In the genomic region with DNA sequence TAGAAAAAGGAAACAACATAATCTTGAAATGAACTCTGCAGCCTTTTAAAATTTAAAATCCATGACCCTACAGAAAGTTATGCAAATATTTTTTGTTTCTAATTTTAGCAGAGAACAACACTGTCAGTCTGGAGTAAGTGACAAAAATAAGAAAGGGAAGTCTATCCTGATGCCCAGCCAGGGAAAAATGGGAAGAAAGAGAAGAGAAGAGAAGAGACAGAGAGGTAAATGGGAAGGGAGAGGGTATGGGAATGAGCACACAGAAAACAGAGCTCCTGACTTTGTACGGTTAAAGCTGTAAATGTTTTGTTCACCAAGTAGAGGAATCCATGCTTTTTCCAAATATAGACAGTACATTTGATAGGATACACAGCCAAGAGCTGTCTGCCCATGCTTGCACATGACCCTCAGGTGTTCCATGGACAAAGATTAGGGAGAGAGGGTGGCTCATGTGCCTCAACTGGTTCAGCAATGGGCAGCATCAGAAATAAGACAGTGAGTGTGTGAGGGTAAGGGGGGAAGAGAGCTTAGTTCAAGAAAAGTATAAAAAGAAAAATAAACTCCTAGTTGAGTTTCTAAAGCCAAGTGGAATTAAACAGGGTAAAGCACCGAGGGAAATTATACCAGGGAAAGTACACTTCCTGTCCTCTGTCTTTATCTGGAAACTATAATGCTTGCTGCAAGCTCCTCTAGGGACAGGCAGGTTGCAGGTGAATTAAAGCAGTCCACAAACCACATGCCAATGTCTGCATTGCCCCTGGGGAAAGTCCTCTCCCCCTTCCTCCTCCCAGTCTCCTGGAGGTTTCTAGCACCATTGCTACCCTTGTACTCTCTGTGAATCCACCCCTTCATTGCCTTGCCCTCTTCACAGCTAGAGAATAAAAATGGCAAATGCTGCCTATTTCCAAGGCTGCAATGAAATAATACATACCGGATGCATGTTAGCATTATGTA, we compare ENCODE assay signal across 10 cellular contexts. TPM values are rescaled to one million over a fixed set of nuclear protein-coding genes. Genes with fewer than 3 reads are reported as not detected.
A peak's percentile ranks its signal among the peaks of the same experiment; 100 is the strongest.
DNase-seq lines count a peak whose midpoint lies in the region; ATAC-seq, FAIRE-seq and TF ChIP-seq lines count a peak whose summit lies in the region.
"Had no signal": no experiment of that assay in that cellular context is flagged by ENCODE, and none has a peak within 500 bp of the region (broad histone marks: within the 10 kb centered on the region; RNA-seq: fewer than 3 reads in every experiment).

No MANE protein-coding gene starts in this region.

- FAIRE-seq in GM12891 (lab: Jason Lieb, UNC): peak; percentile 55
- FAIRE-seq: urothelium cell line had no signal

- peak overlapping the region; percentile 72 for H3K4me2 ChIP-seq in skeletal muscle satellite cell (ENCODE audit: low read length)

- ATAC-seq in HG02870 (IDR thresholded peaks at IDR 0.05; ENCODE audit: unreplicated experiment): no peak

- peaks cover 19% of the 10 kb centered on the region for H3K4me1 ChIP-seq in cardiac muscle cell (ENCODE audit: low read depth)
- H3K4me1 ChIP-seq in skeletal muscle satellite cell (ENCODE audit: control insufficient read depth, insufficient read depth, low read length): peaks cover 21% of the 10 kb centered on the region

- no peak; the same call in 1 of the 2 replicates for TF ChIP-seq POLR2A in GM12891 (IDR thresholded peaks at IDR 0.05; ENCODE audit: low read depth, low read length)

- no peaks in the 10 kb centered on the region for H3K36me3 ChIP-seq in SK-N-MC (ENCODE audit: insufficient read depth, low read length)
- H3K36me3 ChIP-seq in cardiac muscle cell: no peaks in the 10 kb centered on the region
- H3K36me3 ChIP-seq in skeletal muscle satellite cell (ENCODE audit: insufficient read depth, low read length): no peaks in the 10 kb centered on the region

- DNase-seq in GM12891 (ENCODE audit: insufficient read length, low spot score) (no peak), SK-N-MC (ENCODE audit: low read depth, low spot score) (no peak), cardiac muscle cell (ENCODE audit: low read depth in 1 of 2, low spot score in 1 of 2) (no peak), putamen (ENCODE audit: low spot score) (no peak), nucleus accumbens (lab: John Stamatoyannopoulos, UW) (no peak), NCI-H2171 treated with DMSO at 0.1 percent for 48 hours (lab: John Stamatoyannopoulos, UW) (no peak)
- DNase-seq: occipital lobe had no signal

- TF ChIP-seq CTCF in cardiac muscle cell (IDR thresholded peaks at IDR 0.05; ENCODE audit: low read depth, low read length): no peak

- H3K27ac ChIP-seq in SK-N-MC (peak overlapping the region; percentile 77), cardiac muscle cell (peak overlapping the region; percentile 73)

- no peaks in the 10 kb centered on the region for H3K27me3 ChIP-seq in cardiac muscle cell
- no peaks in the 10 kb centered on the region for H3K27me3 ChIP-seq in skeletal muscle satellite cell (ENCODE audit: control insufficient read depth, insufficient read depth, low read length)

- H3K4me3 ChIP-seq in SK-N-MC (peak overlapping the region; percentile 66), cardiac muscle cell (no peak overlapping the region), skeletal muscle satellite cell (ENCODE audit: low read length) (peak overlapping the region; percentile 44)

- no peaks in the 10 kb centered on the region for H3K9me3 ChIP-seq in SK-N-MC (ENCODE audit: low read depth, low read length)
- H3K9me3 ChIP-seq in cardiac muscle cell (ENCODE audit: low read depth): no peaks in the 10 kb centered on the region
- no peaks in the 10 kb centered on the region for H3K9me3 ChIP-seq in skeletal muscle satellite cell (replicated peaks; ENCODE audit: low read length)

- H3K9ac ChIP-seq in SK-N-MC (ENCODE audit: insufficient read length) (peak overlapping the region; percentile 22), skeletal muscle satellite cell (ENCODE audit: low read depth, low read length) (peak overlapping the region; percentile 28)

TF ChIP-seq in GM12891, 5 proteins besides CTCF, POLR2A, EP300 and RAD21:
- no peak for TF ChIP-seq SPI1 (IDR thresholded peaks at IDR 0.05; ENCODE audit: low read depth, low read length)
- TF ChIP-seq POU2F2 (IDR thresholded peaks at IDR 0.05; ENCODE audit: low read depth, low read length): no peak
- no peak for TF ChIP-seq POLR2AphosphoS5 (IDR thresholded peaks at IDR 0.05; ENCODE audit: low read depth, low read length)
- no peak for TF ChIP-seq TAF1 (IDR thresholded peaks at IDR 0.05; ENCODE audit: low read depth, low read length)
- no peak for TF ChIP-seq PAX5 (IDR thresholded peaks at IDR 0.05; ENCODE audit: insufficient read depth, low read length, severe bottlenecking)

RNA-seq across cellular contexts. Expression of a gene that starts 30.0 kb away (rescaled TPM):
- 15.0 TPM for polyA plus RNA-seq in GM12891 (2012; ENCODE audit: low read depth, missing spikeins)
- 1.4 and 3.0 TPM in 2 replicates for total RNA-seq in cardiac muscle cell
- polyA plus RNA-seq in cardiac muscle cell: 2.8 and 3.3 TPM in 2 replicates
- 6.6 and 9.6 TPM in 2 replicates for total RNA-seq in skeletal muscle satellite cell (2012; rRNA removed)
